8 cellular contexts compared by ENCODE assay signal in genomic region chr6:79777713-79778579, GRCh38.
DNase-seq lines count a peak whose midpoint lies in the region; ATAC-seq, FAIRE-seq and TF ChIP-seq lines count a peak whose summit lies in the region.

No MANE protein-coding gene starts in this region.

- peaks cover 9% of the 10 kb centered on the region for H3K4me1 Mint-ChIP-seq in activated naive CD4-positive, alpha-beta T cell treated with anti-CD3 and anti-CD28 coated beads, Interleukin-2, amount 50 U/mL, for 24 hours

- CTCF ChIA-PET in SK-N-SH (lab: Yijun Ruan, JAX) = interaction anchor here (0.6 to 11.2 kb wide), 31 partner anchors 9 to 403 kb away, joined by 3 to 116 read pairs (median 4); no protein-coding TSS in a partner anchor

- no peak overlapping the region for H3K27ac ChIP-seq in HUES64 (ENCODE audit: low read depth, low read length)
- H3K27ac ChIP-seq in SK-N-SH (ENCODE audit: low read depth in 2 of 2, low read length in 1 of 2) = peak overlapping the region in 1 of 2 experiments; percentile 51; a peak in 2 of 4 replicates
- no peak overlapping the region for H3K27ac ChIP-seq in pancreas
- no peak overlapping the region for H3K27ac ChIP-seq in thymus (ENCODE audit: low read depth)

- H3K4me1 ChIP-seq in HUES64 (ENCODE audit: insufficient read depth, low read length) (no peaks in the 10 kb centered on the region; the same call in 1 of the 2 replicates), SK-N-SH (ENCODE audit: control insufficient read depth in 1 of 2, insufficient read depth in 2 of 2, low read depth in 1 of 2, low read length in 1 of 2) (peaks cover 0 to 9% of the 10 kb centered on the region in 2 experiments; a peak in 2 of 4 replicates), pancreas (no peaks in the 10 kb centered on the region), thymus (ENCODE audit: control insufficient read depth, insufficient read depth, low read length) (no peaks in the 10 kb centered on the region)

- TF ChIP-seq RAD21 in SK-N-SH (IDR thresholded peaks at IDR 0.05; ENCODE audit: low read length) = peak; percentile 89

- no peaks in the 10 kb centered on the region for H3K79me2 ChIP-seq in SK-N-SH (ENCODE audit: insufficient read depth)

- H3K9me3 ChIP-seq in HUES64 (ENCODE audit: insufficient read depth, low read depth, low read length) (no peaks in the 10 kb centered on the region), SK-N-SH (no peaks in the 10 kb centered on the region), pancreas (no peaks in the 10 kb centered on the region), thymus (ENCODE audit: control insufficient read depth) (no peaks in the 10 kb centered on the region)

- TF ChIP-seq CTCF in SK-N-SH (IDR thresholded peaks at IDR 0.05) (peak; percentile 94), pancreas (IDR thresholded peaks at IDR 0.05) (peak; percentile 98 to 99 (median 98))

- H3K36me3 Mint-ChIP-seq in activated naive CD4-positive, alpha-beta T cell treated with anti-CD3 and anti-CD28 coated beads, Interleukin-2, amount 50 U/mL, for 24 hours = no peaks in the 10 kb centered on the region

- H4K20me1 ChIP-seq in SK-N-SH (ENCODE audit: insufficient read depth) = no peaks in the 10 kb centered on the region

- H3K27me3 ChIP-seq in HUES64 (ENCODE audit: insufficient read depth, low read length) (no peaks in the 10 kb centered on the region), SK-N-SH (ENCODE audit: insufficient read depth) (no peaks in the 10 kb centered on the region), pancreas (no peaks in the 10 kb centered on the region), thymus (ENCODE audit: control insufficient read depth, insufficient read depth) (no peaks in the 10 kb centered on the region)

- no peaks in the 10 kb centered on the region for H3K27me3 Mint-ChIP-seq in activated naive CD4-positive, alpha-beta T cell treated with anti-CD3 and anti-CD28 coated beads, Interleukin-2, amount 50 U/mL, for 24 hours

- H3F3A ChIP-seq in SK-N-SH (replicated peaks; ENCODE audit: insufficient read depth) = no peaks in the 10 kb centered on the region

- H2AFZ ChIP-seq in SK-N-SH (ENCODE audit: low read depth) = peak overlapping the region; percentile 88

- no peak overlapping the region; the same call in 1 of the 2 replicates for H3K9ac ChIP-seq in HUES64 (ENCODE audit: low read depth, low read length)
- H3K9ac ChIP-seq in SK-N-SH = no peak overlapping the region

- 27% methylated on average over 33 of the region's 34 CpGs for WGBS in HUES64
- WGBS in SK-N-SH (ENCODE audit: low lambda C conversion rate) = 42% methylated on average over 24 of the region's 34 CpGs
- 19 to 20% methylated on average over 34 of the region's 34 CpGs for WGBS in pancreas, 2 donors
- WGBS in thymus = 21% methylated on average over 34 of the region's 34 CpGs

- TF ChIP-seq EP300 in SK-N-SH (IDR thresholded peaks at IDR 0.05; ENCODE audit: borderline replicate concordance in 1 of 2, low read depth in 1 of 2, low read length in 1 of 2) = no peak

- H3K4me3 Mint-ChIP-seq in activated naive CD4-positive, alpha-beta T cell treated with anti-CD3 and anti-CD28 coated beads, Interleukin-2, amount 50 U/mL, for 24 hours = peak overlapping the region; percentile 82

- peak; percentile 90 for ATAC-seq in GM21529 (IDR thresholded peaks at IDR 0.05; ENCODE audit: unreplicated experiment)
- peak; percentile 98 for ATAC-seq in Right ventricle myocardium superior (ENCODE audit: poor library complexity)
- peak; percentile 94 to 100 (median 98) for ATAC-seq in pancreas

- POLR2A ChIA-PET in SK-N-SH (lab: Yijun Ruan, JAX) = interaction anchor here (1.3 kb wide), 1 partner anchor 32 kb away, joined by 13 read pairs; no protein-coding TSS in a partner anchor

- peak overlapping the region; percentile 24 for H3K4me2 ChIP-seq in SK-N-SH

- peak overlapping the region; percentile 38 for H3K4me3 ChIP-seq in HUES64 (ENCODE audit: low read length)
- peak overlapping the region; percentile 34 to 44 for H3K4me3 ChIP-seq in SK-N-SH (ENCODE audit: low read depth in 2 of 2, low read length in 1 of 2)
- peak overlapping the region in 2 of 4 donors; percentile 11 to 28 for H3K4me3 ChIP-seq in pancreas
- peak overlapping the region; percentile 30 for H3K4me3 ChIP-seq in thymus (ENCODE audit: low read length)

- H3K36me3 ChIP-seq in HUES64 (ENCODE audit: insufficient read depth, low read length) = no peaks in the 10 kb centered on the region
- no peaks in the 10 kb centered on the region for H3K36me3 ChIP-seq in SK-N-SH (replicated peaks in 1 of 2; ENCODE audit: control insufficient read depth in 1 of 2, insufficient read depth in 2 of 2, low read length in 1 of 2)
- no peaks in the 10 kb centered on the region for H3K36me3 ChIP-seq in pancreas
- no peaks in the 10 kb centered on the region for H3K36me3 ChIP-seq in thymus (ENCODE audit: control insufficient read depth, insufficient read depth)

- no peaks in the 10 kb centered on the region for H3K9me2 ChIP-seq in SK-N-SH

- H3K27ac Mint-ChIP-seq in activated naive CD4-positive, alpha-beta T cell treated with anti-CD3 and anti-CD28 coated beads, Interleukin-2, amount 50 U/mL, for 24 hours = peak overlapping the region; percentile 33

- no peaks in the 10 kb centered on the region for H3K9me3 Mint-ChIP-seq in activated naive CD4-positive, alpha-beta T cell treated with anti-CD3 and anti-CD28 coated beads, Interleukin-2, amount 50 U/mL, for 24 hours

- DNase-seq in DMS53 treated with DMSO at 0.1 percent for 48 hours (lab: John Stamatoyannopoulos, UW; ENCODE audit: unreplicated experiment) (peak; percentile 58), SK-N-SH (peak; percentile 92), Right ventricle myocardium superior (peak; percentile 84), pancreas (peak; percentile 67 to 97 (median 84))

- FAIRE-seq in pancreas (lab: Jason Lieb, UNC) = no peak

- intact Hi-C loops in Right ventricle myocardium superior (cut with DNase I) (no loop called here), pancreas (cut with DNase I) (loop anchor here in 1 of 3 donors (10.0 kb wide), 1 partner anchor 87 kb away; no protein-coding TSS in a partner anchor)

TF ChIP-seq in SK-N-SH, 30 proteins besides CTCF, POLR2A, EP300 and RAD21:
- TF ChIP-seq NRF1 (IDR thresholded peaks at IDR 0.05; ENCODE audit: low read depth, low read length) (peak; percentile 91), RXRA (IDR thresholded peaks at IDR 0.05; ENCODE audit: borderline replicate concordance, low read depth) (no peak), SMC3 (IDR thresholded peaks at IDR 0.05; ENCODE audit: low read depth, low read length) (peak; percentile 96)
